In the genomic region with DNA sequence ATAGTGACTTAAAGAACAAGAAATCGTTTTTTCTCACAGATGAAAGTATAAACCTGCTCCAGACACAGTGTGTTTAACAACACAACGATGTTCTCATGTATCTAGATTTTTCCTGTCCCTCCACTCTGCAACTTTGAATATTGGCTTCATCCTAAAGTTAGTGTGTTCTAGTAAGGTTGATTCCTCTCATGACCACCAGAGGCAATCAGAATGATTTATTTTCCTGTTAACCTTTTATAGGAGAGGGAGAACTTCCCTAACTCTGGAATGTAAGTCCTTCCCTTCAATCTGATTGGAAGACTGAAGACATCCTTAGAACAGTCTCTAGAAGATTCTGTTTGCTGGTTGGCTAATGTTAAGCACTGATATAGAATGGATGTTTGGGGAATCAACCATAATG, we compare ENCODE assay signal across 14 cellular contexts. TPM values are rescaled to one million over a fixed set of nuclear protein-coding genes. Genes with fewer than 3 reads are reported as not detected.
DNase-seq lines count a peak whose midpoint lies in the region; ATAC-seq, FAIRE-seq and TF ChIP-seq lines count a peak whose summit lies in the region.
"Had no signal": no experiment of that assay in that cellular context is flagged by ENCODE, and none has a peak within 500 bp of the region (broad histone marks: within the 10 kb centered on the region; RNA-seq: fewer than 3 reads in every experiment).

No MANE protein-coding gene starts in this region.

- no peak for TF ChIP-seq RAD21 in GM12878 (IDR thresholded peaks at IDR 0.05; ENCODE audit: insufficient read depth, low read depth, low read length)
- TF ChIP-seq RAD21 in neural cell (conservative IDR thresholded peaks at IDR 0.05): no peak

- H3K4me1 ChIP-seq in Karpas-422 (ENCODE audit: low read length) (peaks cover 60% of the 10 kb centered on the region), GM12878 (ENCODE audit: control insufficient read depth, insufficient read depth, low read length) (peaks cover 19% of the 10 kb centered on the region; the same call in 1 of the 2 replicates)
- no peaks in the 10 kb centered on the region for H3K4me1 ChIP-seq in CD8-positive, alpha-beta memory T cell (ENCODE audit: insufficient read depth, low read length)

- TF ChIP-seq POLR2A in GM12878 (IDR thresholded peaks at IDR 0.05; ENCODE audit: low read depth, low read length): no peak

- CTCF ChIA-PET in GM12878 (lab: Yijun Ruan, JAX): interaction anchor here (6.1 kb wide), 1 partner anchor 9 kb away, joined by 34 read pairs; no protein-coding TSS in a partner anchor
- CTCF ChIA-PET in CD8-positive, alpha-beta memory T cell (lab: Charles Lee): no interaction called here

- H3K27me3 ChIP-seq in Karpas-422 (ENCODE audit: low read length) (no peaks in the 10 kb centered on the region), GM12878 (replicated peaks in 1 of 2; ENCODE audit: control insufficient read depth in 2 of 2, insufficient read depth in 2 of 2, low read length in 1 of 2) (no peaks in the 10 kb centered on the region), neural cell (ENCODE audit: insufficient read depth, low read depth, low read length) (no peaks in the 10 kb centered on the region)
- no peaks in the 10 kb centered on the region for H3K27me3 ChIP-seq in CD8-positive, alpha-beta memory T cell (ENCODE audit: insufficient read depth, low read length, poor library complexity, severe bottlenecking)

- H3K4me2 ChIP-seq in Karpas-422 (ENCODE audit: low read depth, low read length, poor library complexity, severe bottlenecking) (no peak overlapping the region), GM12878 (ENCODE audit: control insufficient read depth, insufficient read depth) (no peak overlapping the region), neural cell (ENCODE audit: low read length) (no peak overlapping the region)

- TF ChIP-seq EP300 in GM12878 (IDR thresholded peaks at IDR 0.05; ENCODE audit: borderline replicate concordance in 1 of 2, control insufficient read depth in 1 of 2, low read depth in 2 of 2, low read length in 2 of 2) (no peak), neural cell (conservative IDR thresholded peaks at IDR 0.05; ENCODE audit: poor library complexity, severe bottlenecking) (no peak)

- H3K27ac ChIP-seq in Karpas-422 (ENCODE audit: low read length) (peak overlapping the region; percentile 34), GM12878 (ENCODE audit: control insufficient read depth, insufficient read depth) (no peak overlapping the region), neural cell (ENCODE audit: low read length) (no peak overlapping the region)
- H3K27ac ChIP-seq in CD8-positive, alpha-beta memory T cell (ENCODE audit: low read depth, low read length): no peak overlapping the region
- H3K27ac ChIP-seq: epithelial cell of prostate had no signal

- H3K9me2 ChIP-seq in Karpas-422 (replicated peaks; ENCODE audit: insufficient read depth, low read length): no peaks in the 10 kb centered on the region
- no peaks in the 10 kb centered on the region for H3K9me2 ChIP-seq in neural cell (ENCODE audit: insufficient read depth, low read length)

- FAIRE-seq in GM12878 (lab: Jason Lieb, UNC): no peak

- SMC1A ChIA-PET in GM12878 (lab: Charles Lee; ENCODE audit: uncharacterized antibody, unreplicated experiment): interaction anchor here (1.2 to 1.6 kb wide), 2 partner anchors 10 to 18 kb away, joined by 3 to 9 read pairs; no protein-coding TSS in a partner anchor

- H3K4me3 Mint-ChIP-seq in CD8-positive, alpha-beta memory T cell: no peak overlapping the region
- H3K4me3 Mint-ChIP-seq: T-helper 1 cell treated with Interleukin-12 subunit alpha and Interleukin-12 subunit beta and Interleukin-4 antibody, amounts not matched to agents 30 μg/mL and 1 μg/mL, for 36 hours had no signal

- H3K27me3 Mint-ChIP-seq in CD8-positive, alpha-beta memory T cell: peaks cover 0 to 2% of the 10 kb centered on the region in 2 donors

- H3F3A ChIP-seq in neural cell (ENCODE audit: insufficient read depth, low read length, poor library complexity, severe bottlenecking): no peaks in the 10 kb centered on the region

- peak; percentile 7 for DNase-seq in EH (ENCODE audit: low read depth)
- DNase-seq in Karpas-422: peak; percentile 50
- no peak for DNase-seq in GM12878 (ENCODE audit: low read depth, low spot score)
- no peak for DNase-seq in CD8-positive, alpha-beta memory T cell
- DNase-seq: activated CD8-positive, alpha-beta memory T cell treated with anti-CD3 and anti-CD28 coated beads, Interleukin-2, amount 50 U/mL, for 48 hours; kidney glomerular epithelial cell; NCI-H510A; occipital lobe; stimulated activated CD4-positive, alpha-beta T cell treated with anti-CD3 and anti-CD28 coated beads, Interleukin-4, amount 100 ng/mL, for 1 hour had no signal

- H3K36me3 Mint-ChIP-seq in CD8-positive, alpha-beta memory T cell: peaks cover 0 to 3% (median 0%) of the 10 kb centered on the region in 3 donors

- no peaks in the 10 kb centered on the region for H3K36me3 ChIP-seq in Karpas-422 (ENCODE audit: insufficient read depth, low read length)
- no peaks in the 10 kb centered on the region for H3K36me3 ChIP-seq in GM12878 (ENCODE audit: control insufficient read depth in 2 of 2, insufficient read depth in 2 of 2, low read length in 1 of 2)
- no peaks in the 10 kb centered on the region for H3K36me3 ChIP-seq in neural cell (ENCODE audit: insufficient read depth, low read length)
- H3K36me3 ChIP-seq in CD8-positive, alpha-beta memory T cell (ENCODE audit: insufficient read depth, low read length): no peaks in the 10 kb centered on the region

- intact Hi-C loops in GM12878 (cut with micrococcal nuclease; ENCODE audit: unreplicated experiment): no loop called here

- no peak overlapping the region for H3K27ac Mint-ChIP-seq in CD8-positive, alpha-beta memory T cell
- H3K27ac Mint-ChIP-seq: T-helper 1 cell treated with Interleukin-12 subunit alpha and Interleukin-12 subunit beta and Interleukin-4 antibody, amounts not matched to agents 30 μg/mL and 1 μg/mL, for 36 hours had no signal

- H3K9ac ChIP-seq in Karpas-422 (ENCODE audit: low read length): no peak overlapping the region
- no peak overlapping the region for H3K9ac ChIP-seq in GM12878 (ENCODE audit: control insufficient read depth, insufficient read depth, low read length)
- H3K9ac ChIP-seq in neural cell (ENCODE audit: low read length): no peak overlapping the region

- POLR2A ChIA-PET in GM12878 (lab: Charles Lee): no interaction called here
- POLR2A ChIA-PET in CD8-positive, alpha-beta memory T cell (lab: Charles Lee): no interaction called here

- H3K9me3 Mint-ChIP-seq in CD8-positive, alpha-beta memory T cell: peaks cover 0 to 5% (median 0%) of the 10 kb centered on the region in 5 donors
- H3K9me3 Mint-ChIP-seq: T-helper 1 cell treated with Interleukin-12 subunit alpha and Interleukin-12 subunit beta and Interleukin-4 antibody, amounts not matched to agents 30 μg/mL and 1 μg/mL, for 36 hours had no signal

- H3K4me3 ChIP-seq in Karpas-422 (ENCODE audit: low read length) (no peak overlapping the region), GM12878 (no peak overlapping the region), neural cell (ENCODE audit: low read length) (no peak overlapping the region)
- H3K4me3 ChIP-seq in CD8-positive, alpha-beta memory T cell (ENCODE audit: low read length): no peak overlapping the region

- ATAC-seq in GM12878 (peak; percentile 15; the same call in 1 of the 3 replicates), GM19324 (IDR thresholded peaks at IDR 0.05; ENCODE audit: low FRiP score, unreplicated experiment) (no peak), HG03108 (IDR thresholded peaks at IDR 0.05; ENCODE audit: unreplicated experiment) (no peak)

- TF ChIP-seq CTCF in GM12878 (IDR thresholded peaks at IDR 0.05 in 2 of 3, conservative IDR thresholded peaks at IDR 0.05 in 1 of 3; ENCODE audit: control insufficient read depth in 2 of 3, extremely low read depth in 1 of 3, insufficient read depth in 1 of 3, low read depth in 3 of 3, low read length in 3 of 3) (peak in 2 of 3 experiments; percentile 27 to 30; a peak in 2 of 6 replicates), neural cell (IDR thresholded peaks at IDR 0.05; ENCODE audit: poor library complexity, severe bottlenecking) (peak; percentile 16)

- peaks cover 9 to 14% (median 12%) of the 10 kb centered on the region in 3 donors for H3K4me1 Mint-ChIP-seq in CD8-positive, alpha-beta memory T cell

- WGBS in GM12878 (ENCODE audit: insufficient coverage, insufficient replicate concordance, low lambda C conversion rate, missing lambda C conversion rate): 72% methylated on average over 2 of the region's 2 CpGs

- H4K20me1 ChIP-seq in Karpas-422 (ENCODE audit: insufficient read depth, low read depth, low read length) (no peaks in the 10 kb centered on the region), GM12878 (ENCODE audit: control insufficient read depth, insufficient read depth) (no peaks in the 10 kb centered on the region), neural cell (ENCODE audit: insufficient read depth) (no peaks in the 10 kb centered on the region)

- RAD21 ChIA-PET in GM12878 (lab: Charles Lee; ENCODE audit: unreplicated experiment): no interaction called here

- H3K9me3 ChIP-seq in Karpas-422 (ENCODE audit: low read length) (peaks cover 3% of the 10 kb centered on the region; the same call in 1 of the 2 replicates), GM12878 (replicated peaks; ENCODE audit: control insufficient read depth, insufficient read depth, low read length) (peaks cover 8% of the 10 kb centered on the region; the same call in 2 of the 3 replicates), neural cell (ENCODE audit: low read length) (peaks cover 7% of the 10 kb centered on the region)
- H3K9me3 ChIP-seq in CD8-positive, alpha-beta memory T cell (ENCODE audit: low read length): no peaks in the 10 kb centered on the region

- peak overlapping the region; percentile 65 for H2AFZ ChIP-seq in Karpas-422 (ENCODE audit: low read length)
- no peak overlapping the region for H2AFZ ChIP-seq in GM12878 (ENCODE audit: control insufficient read depth, low read depth, low read length)
- no peak overlapping the region for H2AFZ ChIP-seq in neural cell (ENCODE audit: low read depth, low read length)

- no TSS peak for BruUV-seq in GM12878 (replicated peaks; lab: Mats Ljungman, UMichigan)

- H3K79me2 ChIP-seq in Karpas-422 (ENCODE audit: low read length) (no peaks in the 10 kb centered on the region), GM12878 (ENCODE audit: control insufficient read depth, insufficient read depth, low read length) (no peaks in the 10 kb centered on the region), neural cell (replicated peaks; ENCODE audit: insufficient read depth, low read length) (no peaks in the 10 kb centered on the region)

- in situ Hi-C loops in GM12878 (cut with MboI): no loop called here

RNA-seq across cellular contexts. Expression of a gene that starts 41.0 kb away (rescaled TPM):
- total RNA-seq in Karpas-422 (2014; rRNA removed; shearing (Covaris generic); ENCODE audit: low replicate concordance): 66.8 and 71.1 TPM in 2 replicates
- 88.3 and 97.5 TPM in 2 replicates for total RNA-seq in GM12878 (2013; cell fraction: nucleolus; rRNA removed)
- total RNA-seq in GM12878 (2014; rRNA removed): 13.8 and 15.2 TPM in 2 replicates
- total RNA-seq in GM12878 (2014; rRNA removed; fragmentation: Illumina TruSeq; extraction: Trizol): 15.0 and 15.7 TPM in 2 replicates
- total RNA-seq in GM12878 (2021): 11.4 and 12.3 TPM in 2 replicates
- 4.5 TPM for polyA plus RNA-seq in GM12878 (2011; ENCODE audit: low read depth)
- polyA plus RNA-seq in GM12878 (2011; rRNA removed): 14.3 and 18.5 TPM in 2 replicates
- polyA plus RNA-seq in GM12878 (2011; cell fraction: cytosol; rRNA removed): 7.7 and 8.4 TPM in 2 replicates
- polyA plus RNA-seq in GM12878 (2011; cell fraction: nucleus; rRNA removed): 8.8 and 10.4 TPM in 2 replicates
- 6.9 and 8.5 TPM in 2 replicates for polyA plus RNA-seq in GM12878 (2012)
- polyA plus RNA-seq in GM12878 (2014; fragmentation: Illumina TruSeq; extraction: Trizol): 12.8 and 16.6 TPM in 2 replicates
- 1 to 10 TPM; 2.3 to 4.4 TPM for polyA plus RNA-seq in GM12878 (2014; fragmentation: Nextera tagmentation; extraction: Ambion mirVana)
- polyA plus RNA-seq in GM12878 (2014; rRNA removed): 7.7 and 8.4 TPM in 2 replicates
- polyA plus RNA-seq in GM12878 (2016; fragmentation: Nextera tagmentation; extraction: Ambion mirVana): 10 to 100 TPM; 12.0 TPM
- polyA minus RNA-seq in GM12878 (2011; rRNA and poly(A)+ RNA removed): 22.3 TPM in 2 replicates
- 7.5 TPM in 2 replicates for polyA minus RNA-seq in GM12878 (2011; cell fraction: cytosol; rRNA and poly(A)+ RNA removed)
- polyA minus RNA-seq in GM12878 (2011; cell fraction: nucleus; rRNA and poly(A)+ RNA removed): 23.8 and 36.5 TPM in 2 replicates
- 0.08 and 0.38 TPM in 2 replicates for polyA plus RNA-seq in neural cell
- polyA minus RNA-seq in neural cell: 0.97 and 1.4 TPM in 2 replicates
- total RNA-seq in CD8-positive, alpha-beta memory T cell: 10 to 100 TPM; 18.7 to 19.5 TPM
- 4.3 TPM for polyA plus RNA-seq in CD8-positive, alpha-beta memory T cell

RNA-seq across cellular contexts. Expression of a gene that starts 51.6 kb away (rescaled TPM):
- not detected in 2 replicates for total RNA-seq in Karpas-422 (2014; rRNA removed; shearing (Covaris generic); ENCODE audit: low replicate concordance)
- not detected in 2 replicates for total RNA-seq in GM12878 (2013; cell fraction: nucleolus; rRNA removed)
- total RNA-seq in GM12878 (2014; rRNA removed): not detected in 2 replicates
- total RNA-seq in GM12878 (2014; rRNA removed; fragmentation: Illumina TruSeq; extraction: Trizol): not detected in 2 replicates
- not detected in 2 replicates for total RNA-seq in GM12878 (2021)
- polyA plus RNA-seq in GM12878 (2011; ENCODE audit: low read depth): not detected
- 0.13 and 0.15 TPM in 2 replicates for polyA plus RNA-seq in GM12878 (2011; rRNA removed)
- polyA plus RNA-seq in GM12878 (2011; cell fraction: cytosol; rRNA removed): not detected in 2 replicates
- not detected in 2 replicates for polyA plus RNA-seq in GM12878 (2011; cell fraction: nucleus; rRNA removed)
- 0.16 TPM in 1 of 2 replicates, not detected in the other for polyA plus RNA-seq in GM12878 (2012)
- 0.07 TPM in 1 of 2 replicates, not detected in the other for polyA plus RNA-seq in GM12878 (2014; fragmentation: Illumina TruSeq; extraction: Trizol)
- polyA plus RNA-seq in GM12878 (2014; fragmentation: Nextera tagmentation; extraction: Ambion mirVana): under 1 TPM; 0.07 to 0.11 TPM
- polyA plus RNA-seq in GM12878 (2014; rRNA removed): not detected in 2 replicates
- not detected for polyA plus RNA-seq in GM12878 (2016; fragmentation: Nextera tagmentation; extraction: Ambion mirVana)
- not detected in 2 replicates for polyA minus RNA-seq in GM12878 (2011; rRNA and poly(A)+ RNA removed)
- not detected in 2 replicates for polyA minus RNA-seq in GM12878 (2011; cell fraction: cytosol; rRNA and poly(A)+ RNA removed)
- not detected in 2 replicates for polyA minus RNA-seq in GM12878 (2011; cell fraction: nucleus; rRNA and poly(A)+ RNA removed)
- polyA plus RNA-seq in neural cell: not detected in 2 replicates
- polyA minus RNA-seq in neural cell: not detected in 2 replicates
- 1 to 10 TPM; 1.4 to 1.7 TPM for total RNA-seq in CD8-positive, alpha-beta memory T cell
- polyA plus RNA-seq in CD8-positive, alpha-beta memory T cell: 2.1 TPM
- total RNA-seq: occipital lobe had no signal

Comparison
In these comparisons a context has a peak if more than half of its experiments do, and no peak if none do; other contexts are left out.
1. DNase-seq: peak in EH (single experiment) and Karpas-422 (single experiment); none in GM12878 (single experiment) and CD8-positive, alpha-beta memory T cell (0 of 5).